In the genomic region with DNA sequence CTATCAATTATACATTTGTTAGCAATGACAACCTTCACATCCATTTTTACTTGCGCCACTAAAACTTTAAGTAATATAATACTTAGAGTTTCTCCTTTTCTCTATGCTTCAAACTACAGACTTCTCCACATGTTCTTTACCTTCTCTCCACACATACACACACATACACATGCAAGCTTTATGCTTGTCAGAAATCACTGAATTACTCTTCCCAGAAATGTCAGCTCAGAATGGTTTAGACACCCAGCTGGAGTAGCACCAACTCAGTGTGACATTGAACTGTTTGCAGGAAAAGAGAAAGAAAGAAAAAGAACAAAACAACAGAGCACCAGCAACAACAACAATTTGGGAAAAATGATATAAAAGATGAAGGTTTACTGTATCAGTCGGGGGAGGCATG, we compare ENCODE assay signal across 1 cellular context.
TF ChIP-seq lines count a peak whose summit lies in the region.

No MANE protein-coding gene starts in this region.

TF ChIP-seq in H1, 55 proteins besides CTCF, POLR2A, EP300 and RAD21:
- TF ChIP-seq, protein P1, sequence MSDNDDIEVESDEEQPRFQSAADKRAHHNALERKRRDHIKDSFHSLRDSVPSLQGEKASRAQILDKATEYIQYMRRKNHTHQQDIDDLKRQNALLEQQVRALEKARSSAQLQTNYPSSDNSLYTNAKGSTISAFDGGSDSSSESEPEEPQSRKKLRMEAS (IDR thresholded peaks at IDR 0.05), result no peak
- TF ChIP-seq TCF12 (IDR thresholded peaks at IDR 0.05; ENCODE audit: low read depth, low read length) (no peak), RNF2 (IDR thresholded peaks at IDR 0.05; ENCODE audit: borderline replicate concordance, low read depth, low read length, missing control alignments, poor library complexity, severe bottlenecking) (no peak), YY1 (IDR thresholded peaks at IDR 0.05; ENCODE audit: low read depth, low read length) (no peak), POU5F1 (IDR thresholded peaks at IDR 0.05; ENCODE audit: low read depth, low read length) (no peak), HDAC6 (IDR thresholded peaks at IDR 0.05; ENCODE audit: low read depth, low read length) (no peak), SAP30 (IDR thresholded peaks at IDR 0.05; ENCODE audit: insufficient read depth, insufficient replicate concordance, low read length) (no peak), EZH2 (IDR thresholded peaks at IDR 0.05; ENCODE audit: low read depth, low read length, severe bottlenecking) (no peak), PHF8 (conservative IDR thresholded peaks at IDR 0.05; ENCODE audit: low read depth, low read length) (no peak), FOSL1 (IDR thresholded peaks at IDR 0.05; ENCODE audit: insufficient read depth, low read depth, low read length) (no peak), KDM4A (IDR thresholded peaks at IDR 0.05; ENCODE audit: low read depth, low read length, severe bottlenecking) (no peak), BACH1 (IDR thresholded peaks at IDR 0.05; ENCODE audit: low read length) (no peak), SIRT6 (IDR thresholded peaks at IDR 0.05; ENCODE audit: low read length) (no peak), KDM1A (IDR thresholded peaks at IDR 0.05; ENCODE audit: borderline replicate concordance, low read length) (no peak), CTBP2 (IDR thresholded peaks at IDR 0.05; ENCODE audit: borderline replicate concordance, insufficient read depth, insufficient read length, low read length) (no peak), HDAC2 (IDR thresholded peaks at IDR 0.05; ENCODE audit: borderline replicate concordance in 1 of 2, low read depth in 2 of 2, low read length in 2 of 2) (no peak)
